ENCODE assay signal across 2 cellular contexts in the genomic region with DNA sequence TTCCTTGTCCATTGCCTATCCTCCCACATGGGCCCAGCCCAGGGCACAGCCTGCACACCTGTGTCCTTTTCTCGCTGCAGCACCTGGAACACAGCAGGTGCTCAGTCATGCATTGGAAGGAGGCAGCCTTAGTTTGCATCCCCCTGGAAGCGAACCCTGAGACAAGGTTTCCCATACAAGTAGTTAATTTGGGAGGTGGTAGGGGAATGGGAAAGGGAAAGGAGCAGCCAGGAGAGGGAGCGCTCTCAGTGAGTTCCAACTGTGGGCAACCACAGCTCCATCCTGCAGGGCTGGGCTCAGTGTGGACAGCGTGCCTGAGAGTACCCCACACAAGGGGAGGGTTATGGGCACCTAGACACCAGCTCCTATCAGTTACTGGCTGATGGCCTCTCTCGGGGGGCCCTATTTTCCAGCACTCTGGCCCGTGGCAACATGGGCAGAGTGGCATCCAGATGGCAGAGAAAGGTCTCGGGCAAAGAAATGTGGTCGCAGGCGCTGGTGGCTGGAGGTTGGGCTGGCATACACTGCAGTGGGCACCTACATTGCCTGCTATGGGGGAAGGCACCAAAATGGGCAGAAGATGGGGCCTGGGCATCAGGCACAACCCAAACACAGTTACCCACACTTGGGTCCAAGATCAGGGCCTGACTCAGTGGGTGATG.
TF ChIP-seq lines count a peak whose summit lies in the region.

No MANE protein-coding gene starts in this region.

TF ChIP-seq in HEK293, 187 proteins besides CTCF, POLR2A, EP300 and RAD21:
- TF ChIP-seq HIC1 (tag by site-specific recombination; IDR thresholded peaks at IDR 0.05) (peak; percentile 25; the same call in 1 of the 2 replicates), ZNF544 (tag by site-specific recombination; IDR thresholded peaks at IDR 0.05) (no peak)

TF ChIP-seq in WTC11, 78 proteins besides CTCF, POLR2A, EP300 and RAD21 (continued from another document):
- TF ChIP-seq, protein P1, sequence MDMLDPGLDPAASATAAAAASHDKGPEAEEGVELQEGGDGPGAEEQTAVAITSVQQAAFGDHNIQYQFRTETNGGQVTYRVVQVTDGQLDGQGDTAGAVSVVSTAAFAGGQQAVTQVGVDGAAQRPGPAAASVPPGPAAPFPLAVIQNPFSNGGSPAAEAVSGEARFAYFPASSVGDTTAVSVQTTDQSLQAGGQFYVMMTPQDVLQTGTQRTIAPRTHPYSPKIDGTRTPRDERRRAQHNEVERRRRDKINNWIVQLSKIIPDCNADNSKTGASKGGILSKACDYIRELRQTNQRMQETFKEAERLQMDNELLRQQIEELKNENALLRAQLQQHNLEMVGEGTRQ (CRISPR knock-in tag; IDR thresholded peaks at IDR 0.05) = 0 out of 2 replicates have a peak, but pooled peaks have one; percentile 7
- TF ChIP-seq ZNF281 (CRISPR knock-in tag; IDR thresholded peaks at IDR 0.05) (0 out of 2 replicates have a peak, but pooled peaks have one; percentile 56), SMAD3 (CRISPR knock-in tag; IDR thresholded peaks at IDR 0.05; ENCODE audit: borderline replicate concordance) (no peak), ZNF121 (CRISPR knock-in tag; IDR thresholded peaks at IDR 0.05) (peak; percentile 74)
